ENCODE assay signal across 10 cellular contexts in genomic region chr22:37189011-37189466, GRCh38. TPM values are rescaled to one million over a fixed set of nuclear protein-coding genes. Genes with fewer than 3 reads are reported as not detected.
DNase-seq lines count a peak whose midpoint lies in the region; ATAC-seq and TF ChIP-seq lines count a peak whose summit lies in the region.
"Had no signal": no experiment of that assay in that cellular context is flagged by ENCODE, and none has a peak within 500 bp of the region (broad histone marks: within the 10 kb centered on the region; RNA-seq: fewer than 3 reads in every experiment).

No MANE protein-coding gene starts in this region.

- H3K4me2 ChIP-seq in SK-N-SH (peak overlapping the region; percentile 91), parathyroid adenoma (ENCODE audit: low read length) (peak overlapping the region; percentile 23)

- H3K27me3 ChIP-seq in SK-N-SH (ENCODE audit: insufficient read depth): no peaks in the 10 kb centered on the region
- no peaks in the 10 kb centered on the region for H3K27me3 ChIP-seq in parathyroid adenoma (ENCODE audit: control insufficient read depth, insufficient read depth, low read length)

- DNase-seq in SK-N-SH (no peak), fibroblast of gingiva (ENCODE audit: low read depth) (peak; percentile 31), NCI-H2227 (lab: John Stamatoyannopoulos, UW; ENCODE audit: unreplicated experiment) (no peak), foreskin melanocyte (no peak), NCI-H226 (no peak)
- DNase-seq: activated CD4-positive, alpha-beta T cell treated with anti-CD3 and anti-CD28 coated beads for 36 hours; NCI-H510A treated with DMSO at 0.1 percent for 48 hours had no signal

- peak overlapping the region; percentile 77 for H3K9ac ChIP-seq in ES-I3 (ENCODE audit: low read depth, low read length)
- H3K9ac ChIP-seq in SK-N-SH: peak overlapping the region; percentile 75; the same call in 1 of the 2 replicates
- no peak overlapping the region for H3K9ac ChIP-seq in parathyroid adenoma

- no peak for ATAC-seq in GM19023 (IDR thresholded peaks at IDR 0.05; ENCODE audit: unreplicated experiment)
- ATAC-seq: activated CD4-positive, alpha-beta T cell treated with anti-CD3 and anti-CD28 coated beads for 36 hours had no signal

- no peaks in the 10 kb centered on the region for H3K36me3 ChIP-seq in ES-I3 (ENCODE audit: insufficient read depth, low read length)
- H3K36me3 ChIP-seq in SK-N-SH (replicated peaks in 1 of 2; ENCODE audit: control insufficient read depth in 1 of 2, insufficient read depth in 2 of 2, low read length in 1 of 2): peaks cover 0 to 10% of the 10 kb centered on the region in 2 experiments
- H3K36me3 ChIP-seq in parathyroid adenoma (ENCODE audit: control insufficient read depth, insufficient read depth, low read length): no peaks in the 10 kb centered on the region

- POLR2A ChIA-PET in SK-N-SH (lab: Yijun Ruan, JAX): no interaction called here

- TF ChIP-seq EP300 in SK-N-SH (IDR thresholded peaks at IDR 0.05; ENCODE audit: borderline replicate concordance in 1 of 2, low read depth in 1 of 2, low read length in 1 of 2): 0 out of 4 replicates have a peak, but pooled peaks of 1 of the 2 experiments have one; percentile 2

- H3K27ac ChIP-seq in SK-N-SH (ENCODE audit: low read depth in 2 of 2, low read length in 1 of 2) (peak overlapping the region; percentile 90 to 91), parathyroid adenoma (peak overlapping the region; percentile 88)

- peaks cover 39% of the 10 kb centered on the region for H3F3A ChIP-seq in SK-N-SH (replicated peaks; ENCODE audit: insufficient read depth)

- WGBS in SK-N-SH (ENCODE audit: low lambda C conversion rate): 41% methylated on average over 2 of the region's 2 CpGs

- no peak for TF ChIP-seq RAD21 in SK-N-SH (IDR thresholded peaks at IDR 0.05; ENCODE audit: low read length)

- peaks cover 10% of the 10 kb centered on the region for H3K9me3 ChIP-seq in ES-I3 (ENCODE audit: control insufficient read depth, insufficient read depth, low read length)
- no peaks in the 10 kb centered on the region for H3K9me3 ChIP-seq in SK-N-SH
- H3K9me3 ChIP-seq in parathyroid adenoma (ENCODE audit: control insufficient read depth, low read length): no peaks in the 10 kb centered on the region

- H3K4me3 ChIP-seq in SK-N-SH (ENCODE audit: low read depth in 2 of 2, low read length in 1 of 2) (no peak overlapping the region), parathyroid adenoma (ENCODE audit: low read depth, low read length) (no peak overlapping the region)

- no peaks in the 10 kb centered on the region for H3K9me2 ChIP-seq in SK-N-SH

- no peaks in the 10 kb centered on the region for H4K20me1 ChIP-seq in SK-N-SH (ENCODE audit: insufficient read depth)

- H3K4me1 ChIP-seq in ES-I3 (ENCODE audit: insufficient read depth, low read length) (peaks cover 16% of the 10 kb centered on the region), SK-N-SH (ENCODE audit: control insufficient read depth in 1 of 2, insufficient read depth in 2 of 2, low read depth in 1 of 2, low read length in 1 of 2) (peaks cover 33 to 38% of the 10 kb centered on the region in 2 experiments), parathyroid adenoma (peaks cover 44% of the 10 kb centered on the region)

- no peak for TF ChIP-seq CTCF in SK-N-SH (IDR thresholded peaks at IDR 0.05)
- no peak for TF ChIP-seq CTCF in parathyroid adenoma (IDR thresholded peaks at IDR 0.05)

- H3K79me2 ChIP-seq in SK-N-SH (ENCODE audit: insufficient read depth): peaks cover 11% of the 10 kb centered on the region
- no peaks in the 10 kb centered on the region for H3K79me2 ChIP-seq in parathyroid adenoma

- H2AFZ ChIP-seq in SK-N-SH (ENCODE audit: low read depth) (no peak overlapping the region), parathyroid adenoma (peak overlapping the region; percentile 15)

- CTCF ChIA-PET in SK-N-SH (lab: Yijun Ruan, JAX): interaction anchor here (0.9 to 19.4 kb wide), 2 partner anchors 10 to 112 kb away, joined by 3 to 190 read pairs; no protein-coding TSS in a partner anchor

TF ChIP-seq in SK-N-SH, 30 proteins besides CTCF, POLR2A, EP300 and RAD21:
- TF ChIP-seq POLR2AphosphoS5 (IDR thresholded peaks at IDR 0.05; ENCODE audit: low read depth, low read length) (no peak), FOXJ3 (CRISPR knock-in tag; IDR thresholded peaks at IDR 0.05) (no peak), RXRA (IDR thresholded peaks at IDR 0.05; ENCODE audit: borderline replicate concordance, low read depth) (no peak), FOXM1 (IDR thresholded peaks at IDR 0.05; ENCODE audit: low read depth) (no peak), CHD2 (IDR thresholded peaks at IDR 0.05; ENCODE audit: low read length, partially characterized antibody) (no peak), TAF1 (IDR thresholded peaks at IDR 0.05; ENCODE audit: borderline replicate concordance, low read depth, low read length) (no peak), ELF1 (IDR thresholded peaks at IDR 0.05) (no peak), SMC3 (IDR thresholded peaks at IDR 0.05; ENCODE audit: low read depth, low read length) (no peak), GABPA (IDR thresholded peaks at IDR 0.05; ENCODE audit: low read depth) (no peak), TCF12 (IDR thresholded peaks at IDR 0.05) (no peak), USF1 (IDR thresholded peaks at IDR 0.05; ENCODE audit: borderline replicate concordance, low read depth) (no peak)
- TF ChIP-seq, protein P1, sequence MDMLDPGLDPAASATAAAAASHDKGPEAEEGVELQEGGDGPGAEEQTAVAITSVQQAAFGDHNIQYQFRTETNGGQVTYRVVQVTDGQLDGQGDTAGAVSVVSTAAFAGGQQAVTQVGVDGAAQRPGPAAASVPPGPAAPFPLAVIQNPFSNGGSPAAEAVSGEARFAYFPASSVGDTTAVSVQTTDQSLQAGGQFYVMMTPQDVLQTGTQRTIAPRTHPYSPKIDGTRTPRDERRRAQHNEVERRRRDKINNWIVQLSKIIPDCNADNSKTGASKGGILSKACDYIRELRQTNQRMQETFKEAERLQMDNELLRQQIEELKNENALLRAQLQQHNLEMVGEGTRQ (IDR thresholded peaks at IDR 0.05; ENCODE audit: borderline replicate concordance, low read depth, low read length): no peak
- TF ChIP-seq, protein P2, sequence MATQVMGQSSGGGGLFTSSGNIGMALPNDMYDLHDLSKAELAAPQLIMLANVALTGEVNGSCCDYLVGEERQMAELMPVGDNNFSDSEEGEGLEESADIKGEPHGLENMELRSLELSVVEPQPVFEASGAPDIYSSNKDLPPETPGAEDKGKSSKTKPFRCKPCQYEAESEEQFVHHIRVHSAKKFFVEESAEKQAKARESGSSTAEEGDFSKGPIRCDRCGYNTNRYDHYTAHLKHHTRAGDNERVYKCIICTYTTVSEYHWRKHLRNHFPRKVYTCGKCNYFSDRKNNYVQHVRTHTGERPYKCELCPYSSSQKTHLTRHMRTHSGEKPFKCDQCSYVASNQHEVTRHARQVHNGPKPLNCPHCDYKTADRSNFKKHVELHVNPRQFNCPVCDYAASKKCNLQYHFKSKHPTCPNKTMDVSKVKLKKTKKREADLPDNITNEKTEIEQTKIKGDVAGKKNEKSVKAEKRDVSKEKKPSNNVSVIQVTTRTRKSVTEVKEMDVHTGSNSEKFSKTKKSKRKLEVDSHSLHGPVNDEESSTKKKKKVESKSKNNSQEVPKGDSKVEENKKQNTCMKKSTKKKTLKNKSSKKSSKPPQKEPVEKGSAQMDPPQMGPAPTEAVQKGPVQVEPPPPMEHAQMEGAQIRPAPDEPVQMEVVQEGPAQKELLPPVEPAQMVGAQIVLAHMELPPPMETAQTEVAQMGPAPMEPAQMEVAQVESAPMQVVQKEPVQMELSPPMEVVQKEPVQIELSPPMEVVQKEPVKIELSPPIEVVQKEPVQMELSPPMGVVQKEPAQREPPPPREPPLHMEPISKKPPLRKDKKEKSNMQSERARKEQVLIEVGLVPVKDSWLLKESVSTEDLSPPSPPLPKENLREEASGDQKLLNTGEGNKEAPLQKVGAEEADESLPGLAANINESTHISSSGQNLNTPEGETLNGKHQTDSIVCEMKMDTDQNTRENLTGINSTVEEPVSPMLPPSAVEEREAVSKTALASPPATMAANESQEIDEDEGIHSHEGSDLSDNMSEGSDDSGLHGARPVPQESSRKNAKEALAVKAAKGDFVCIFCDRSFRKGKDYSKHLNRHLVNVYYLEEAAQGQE (IDR thresholded peaks at IDR 0.05; ENCODE audit: low read depth, low read length): no peak

RNA-seq across cellular contexts. Expression of gene C1QTNF6, which starts 1.0 kb away (rescaled TPM):
- polyA plus RNA-seq in SK-N-SH (2012; rRNA removed): 47.4 and 47.7 TPM in 2 replicates
- 20.7 and 30.3 TPM in 2 replicates for polyA plus RNA-seq in SK-N-SH (2012; cell fraction: cytosol; rRNA removed)
- 103 and 122 TPM in 2 replicates for polyA plus RNA-seq in SK-N-SH (2012; cell fraction: nucleus; rRNA removed)

RNA-seq across cellular contexts. Expression of gene SSTR3, which starts 23.2 kb away (rescaled TPM):
- 0.02 TPM in 1 of 2 replicates, not detected in the other for polyA plus RNA-seq in SK-N-SH (2012; rRNA removed)
- 0.03 TPM in 2 replicates for polyA plus RNA-seq in SK-N-SH (2012; cell fraction: cytosol; rRNA removed)
- 0.01 and 0.04 TPM in 2 replicates for polyA plus RNA-seq in SK-N-SH (2012; cell fraction: nucleus; rRNA removed)

RNA-seq across cellular contexts. Expression of gene IL2RB, which starts 39.3 kb away (rescaled TPM):
- polyA plus RNA-seq in SK-N-SH (2012; rRNA removed): 0.33 and 0.39 TPM in 2 replicates
- polyA plus RNA-seq in SK-N-SH (2012; cell fraction: cytosol; rRNA removed): 0.18 and 0.42 TPM in 2 replicates
- polyA plus RNA-seq in SK-N-SH (2012; cell fraction: nucleus; rRNA removed): 0.42 and 0.60 TPM in 2 replicates

RNA-seq across cellular contexts. Expression of gene RAC2, which starts 55.0 kb away (rescaled TPM):
- polyA plus RNA-seq in SK-N-SH (2012; rRNA removed): 22.6 and 29.9 TPM in 2 replicates
- polyA plus RNA-seq in SK-N-SH (2012; cell fraction: cytosol; rRNA removed): 14.6 and 19.9 TPM in 2 replicates
- 20.3 and 21.2 TPM in 2 replicates for polyA plus RNA-seq in SK-N-SH (2012; cell fraction: nucleus; rRNA removed)
